8 cellular contexts compared by ENCODE assay signal in genomic region chr3:197305854-197306253, GRCh38. TPM values are rescaled to one million over a fixed set of nuclear protein-coding genes. Genes with fewer than 3 reads are reported as not detected.
DNase-seq lines count a peak whose midpoint lies in the region; ATAC-seq and TF ChIP-seq lines count a peak whose summit lies in the region.

No MANE protein-coding gene starts in this region.

- peak overlapping the region; percentile 79 for H3K27ac ChIP-seq in ACC112 (ENCODE audit: low read depth, low read length)
- no peak overlapping the region for H3K27ac ChIP-seq in Peyer's patch
- no peak overlapping the region for H3K27ac ChIP-seq in heart right ventricle

- H3K36me3 ChIP-seq in ACC112 (ENCODE audit: insufficient read depth, low read length) (no peaks in the 10 kb centered on the region), Peyer's patch (no peaks in the 10 kb centered on the region), heart right ventricle (no peaks in the 10 kb centered on the region)

- DNase-seq in amniotic epithelial cell (ENCODE audit: low read depth) (peak; percentile 69), Peyer's patch (no peak), heart right ventricle (no peak), KG1 (lab: John Stamatoyannopoulos, UW) (no peak)
- no peak for DNase-seq in stimulated activated CD4-positive, alpha-beta T cell treated with anti-CD3 and anti-CD28 coated beads, Interleukin-12 subunit alpha, Interleukin-12 subunit beta, amount 100 ng/mL, for 4 hours

- H3K9me3 ChIP-seq in Peyer's patch = no peaks in the 10 kb centered on the region
- no peaks in the 10 kb centered on the region for H3K9me3 ChIP-seq in heart right ventricle

- H3K27me3 ChIP-seq in ACC112 (ENCODE audit: insufficient read depth, low read length) (no peaks in the 10 kb centered on the region), Peyer's patch (no peaks in the 10 kb centered on the region), heart right ventricle (no peaks in the 10 kb centered on the region)

- H3K4me3 ChIP-seq in ACC112 (ENCODE audit: low read depth, low read length) = no peak overlapping the region
- no peak overlapping the region for H3K4me3 ChIP-seq in Peyer's patch
- H3K4me3 ChIP-seq in heart right ventricle = no peak overlapping the region

- peaks cover 54% of the 10 kb centered on the region for H3K4me1 ChIP-seq in ACC112 (ENCODE audit: control insufficient read depth, insufficient read depth, low read length, unreplicated experiment)
- no peaks in the 10 kb centered on the region for H3K4me1 ChIP-seq in Peyer's patch
- H3K4me1 ChIP-seq in heart right ventricle = peaks cover 0 to 24% (median 11%) of the 10 kb centered on the region in 9 donors

- 63 to 74% methylated on average over 1 of the region's 1 CpG for WGBS in heart right ventricle, 2 donors

- intact Hi-C loops in heart right ventricle (cut with DNase I) = no loop called here

- no peak for TF ChIP-seq POLR2A in Peyer's patch (IDR thresholded peaks at IDR 0.05)

- TF ChIP-seq CTCF in Peyer's patch (IDR thresholded peaks at IDR 0.05) = no peak
- TF ChIP-seq CTCF in heart right ventricle (IDR thresholded peaks at IDR 0.05) = no peak

- peak overlapping the region; percentile 19 for H2AFZ ChIP-seq in ACC112 (ENCODE audit: low read length, unreplicated experiment)

- H3K79me2 ChIP-seq in ACC112 (ENCODE audit: control insufficient read depth, insufficient read depth, low read length, unreplicated experiment) = no peaks in the 10 kb centered on the region

- peak; percentile 93 for ATAC-seq in GM19023 (IDR thresholded peaks at IDR 0.05; ENCODE audit: unreplicated experiment)
- peak; percentile 91 for ATAC-seq in HG03064 (IDR thresholded peaks at IDR 0.05; ENCODE audit: low read depth, unreplicated experiment)
- no peak for ATAC-seq in heart right ventricle

RNA-seq across cellular contexts. Expression of gene DLG1, which starts 7.4 kb away (rescaled TPM):
- total RNA-seq in Peyer's patch = 100 to 1,000 TPM; 136 to 221 (median 172) TPM
- total RNA-seq in heart right ventricle = 10 to 100 TPM; 29.0 to 97.4 (median 57.6) TPM
- polyA plus RNA-seq in heart right ventricle = 10 to 100 TPM; 20.7 to 42.5 TPM

Comparison
In these comparisons a context has a peak if more than half of its experiments do, and no peak if none do; other contexts are left out.
1. ATAC-seq: peak in GM19023 (single experiment) and HG03064 (single experiment); none in heart right ventricle (0 of 8).